Comparison of ENCODE assay signal across 1 cellular context in the genomic region with DNA sequence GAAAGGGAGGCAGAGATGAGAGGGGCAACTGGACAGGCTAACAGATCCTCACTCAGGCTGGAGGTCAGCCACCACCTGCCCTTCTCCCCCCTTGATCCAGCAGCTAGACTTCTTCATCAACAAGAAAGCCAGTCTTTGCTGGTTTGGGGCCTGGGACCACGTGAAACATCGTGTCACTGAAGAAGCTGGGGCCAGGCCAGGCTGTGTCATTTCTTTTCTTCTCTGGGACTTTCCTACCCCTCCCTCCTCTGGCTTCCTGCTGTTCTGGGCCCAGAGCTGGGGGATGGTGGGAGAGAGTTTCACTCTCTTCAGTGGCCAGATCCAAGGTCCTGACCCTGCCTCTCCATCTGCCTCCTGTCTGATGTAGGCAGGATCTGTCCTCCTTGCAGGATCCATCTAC.
TF ChIP-seq lines count a peak whose summit lies in the region.

No MANE protein-coding gene starts in this region.

TF ChIP-seq in WTC11, 78 proteins besides CTCF, POLR2A, EP300 and RAD21 (continued from another document):
- TF ChIP-seq, protein P1, sequence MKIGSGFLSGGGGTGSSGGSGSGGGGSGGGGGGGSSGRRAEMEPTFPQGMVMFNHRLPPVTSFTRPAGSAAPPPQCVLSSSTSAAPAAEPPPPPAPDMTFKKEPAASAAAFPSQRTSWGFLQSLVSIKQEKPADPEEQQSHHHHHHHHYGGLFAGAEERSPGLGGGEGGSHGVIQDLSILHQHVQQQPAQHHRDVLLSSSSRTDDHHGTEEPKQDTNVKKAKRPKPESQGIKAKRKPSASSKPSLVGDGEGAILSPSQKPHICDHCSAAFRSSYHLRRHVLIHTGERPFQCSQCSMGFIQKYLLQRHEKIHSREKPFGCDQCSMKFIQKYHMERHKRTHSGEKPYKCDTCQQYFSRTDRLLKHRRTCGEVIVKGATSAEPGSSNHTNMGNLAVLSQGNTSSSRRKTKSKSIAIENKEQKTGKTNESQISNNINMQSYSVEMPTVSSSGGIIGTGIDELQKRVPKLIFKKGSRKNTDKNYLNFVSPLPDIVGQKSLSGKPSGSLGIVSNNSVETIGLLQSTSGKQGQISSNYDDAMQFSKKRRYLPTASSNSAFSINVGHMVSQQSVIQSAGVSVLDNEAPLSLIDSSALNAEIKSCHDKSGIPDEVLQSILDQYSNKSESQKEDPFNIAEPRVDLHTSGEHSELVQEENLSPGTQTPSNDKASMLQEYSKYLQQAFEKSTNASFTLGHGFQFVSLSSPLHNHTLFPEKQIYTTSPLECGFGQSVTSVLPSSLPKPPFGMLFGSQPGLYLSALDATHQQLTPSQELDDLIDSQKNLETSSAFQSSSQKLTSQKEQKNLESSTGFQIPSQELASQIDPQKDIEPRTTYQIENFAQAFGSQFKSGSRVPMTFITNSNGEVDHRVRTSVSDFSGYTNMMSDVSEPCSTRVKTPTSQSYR (CRISPR knock-in tag; IDR thresholded peaks at IDR 0.05) = no peak
- TF ChIP-seq ZNF138 (CRISPR knock-in tag; conservative IDR thresholded peaks at IDR 0.05) = no peak
- no peak for TF ChIP-seq FOXK1 (CRISPR knock-in tag; IDR thresholded peaks at IDR 0.05)
- no peak for TF ChIP-seq PRRX2 (CRISPR knock-in tag; IDR thresholded peaks at IDR 0.05)
- TF ChIP-seq GABPB1 (CRISPR knock-in tag; IDR thresholded peaks at IDR 0.05) = no peak
- TF ChIP-seq, protein P2, sequence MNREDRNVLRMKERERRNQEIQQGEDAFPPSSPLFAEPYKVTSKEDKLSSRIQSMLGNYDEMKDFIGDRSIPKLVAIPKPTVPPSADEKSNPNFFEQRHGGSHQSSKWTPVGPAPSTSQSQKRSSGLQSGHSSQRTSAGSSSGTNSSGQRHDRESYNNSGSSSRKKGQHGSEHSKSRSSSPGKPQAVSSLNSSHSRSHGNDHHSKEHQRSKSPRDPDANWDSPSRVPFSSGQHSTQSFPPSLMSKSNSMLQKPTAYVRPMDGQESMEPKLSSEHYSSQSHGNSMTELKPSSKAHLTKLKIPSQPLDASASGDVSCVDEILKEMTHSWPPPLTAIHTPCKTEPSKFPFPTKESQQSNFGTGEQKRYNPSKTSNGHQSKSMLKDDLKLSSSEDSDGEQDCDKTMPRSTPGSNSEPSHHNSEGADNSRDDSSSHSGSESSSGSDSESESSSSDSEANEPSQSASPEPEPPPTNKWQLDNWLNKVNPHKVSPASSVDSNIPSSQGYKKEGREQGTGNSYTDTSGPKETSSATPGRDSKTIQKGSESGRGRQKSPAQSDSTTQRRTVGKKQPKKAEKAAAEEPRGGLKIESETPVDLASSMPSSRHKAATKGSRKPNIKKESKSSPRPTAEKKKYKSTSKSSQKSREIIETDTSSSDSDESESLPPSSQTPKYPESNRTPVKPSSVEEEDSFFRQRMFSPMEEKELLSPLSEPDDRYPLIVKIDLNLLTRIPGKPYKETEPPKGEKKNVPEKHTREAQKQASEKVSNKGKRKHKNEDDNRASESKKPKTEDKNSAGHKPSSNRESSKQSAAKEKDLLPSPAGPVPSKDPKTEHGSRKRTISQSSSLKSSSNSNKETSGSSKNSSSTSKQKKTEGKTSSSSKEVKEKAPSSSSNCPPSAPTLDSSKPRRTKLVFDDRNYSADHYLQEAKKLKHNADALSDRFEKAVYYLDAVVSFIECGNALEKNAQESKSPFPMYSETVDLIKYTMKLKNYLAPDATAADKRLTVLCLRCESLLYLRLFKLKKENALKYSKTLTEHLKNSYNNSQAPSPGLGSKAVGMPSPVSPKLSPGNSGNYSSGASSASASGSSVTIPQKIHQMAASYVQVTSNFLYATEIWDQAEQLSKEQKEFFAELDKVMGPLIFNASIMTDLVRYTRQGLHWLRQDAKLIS (CRISPR knock-in tag; IDR thresholded peaks at IDR 0.05; ENCODE audit: borderline replicate concordance) = no peak
- TF ChIP-seq JUN (CRISPR knock-in tag; IDR thresholded peaks at IDR 0.05) = no peak
